Comparison of ENCODE assay signal across 11 cellular contexts in the genomic region with DNA sequence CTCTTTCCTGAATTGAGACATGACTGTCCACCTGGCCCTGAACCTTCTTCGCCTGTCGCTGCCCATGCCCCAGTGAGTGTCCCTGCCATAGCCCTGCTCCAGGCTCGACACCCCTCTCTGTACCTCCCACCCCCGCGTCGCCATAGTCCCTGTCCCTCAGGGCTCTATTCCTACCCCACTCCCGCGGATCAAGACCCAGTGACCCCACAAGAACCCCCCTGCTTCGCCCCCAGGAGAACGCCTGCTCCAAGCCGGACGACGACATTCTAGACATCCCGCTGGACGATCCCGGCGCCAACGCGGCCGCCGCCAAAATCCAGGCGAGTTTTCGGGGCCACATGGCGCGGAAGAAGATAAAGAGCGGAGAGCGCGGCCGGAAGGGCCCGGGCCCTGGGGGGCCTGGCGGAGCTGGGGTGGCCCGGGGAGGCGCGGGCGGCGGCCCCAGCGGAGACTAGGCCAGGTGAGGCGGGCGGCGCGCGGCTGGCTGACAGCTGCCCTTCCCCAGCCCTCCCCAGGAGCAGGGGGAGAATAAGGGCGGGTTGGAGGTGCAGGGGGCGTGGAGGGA. TPM values are rescaled to one million over a fixed set of nuclear protein-coding genes. Genes with fewer than 3 reads are reported as not detected.
A peak's percentile ranks its signal among the peaks of the same experiment; 100 is the strongest.
DNase-seq lines count a peak whose midpoint lies in the region; ATAC-seq, FAIRE-seq and TF ChIP-seq lines count a peak whose summit lies in the region.
"Had no signal": no experiment of that assay in that cellular context is flagged by ENCODE, and none has a peak within 500 bp of the region (broad histone marks: within the 10 kb centered on the region; RNA-seq: fewer than 3 reads in every experiment).

No MANE protein-coding gene starts in this region.

- dilution Hi-C loops in keratinocyte (cut with MboI; ENCODE audit: extremely low pct_ligation_motif_present, low sequenced_read_pairs), result no loop called here

- peak overlapping the region in 2 of 3 experiments; percentile 69 to 70 for H3K4me3 ChIP-seq in keratinocyte (ENCODE audit: control insufficient read depth in 2 of 3, extremely low read depth in 1 of 3, insufficient read depth in 2 of 3, low read depth in 1 of 3, low read length in 3 of 3)
- peak overlapping the region in 3 of 4 donors; percentile 39 to 61 (median 50) for H3K4me3 ChIP-seq in stomach

- H4K20me1 ChIP-seq in keratinocyte (ENCODE audit: control insufficient read depth, extremely low read depth, insufficient read depth, low read length), result no peaks in the 10 kb centered on the region

- H2AFZ ChIP-seq in keratinocyte (ENCODE audit: control insufficient read depth, low read length), result no peak overlapping the region

- H3K4me1 Mint-ChIP-seq in activated T-cell treated with anti-CD3 and anti-CD28 coated beads, Interleukin-2, amount 50 U/mL, for 24 hours (ENCODE audit: low read depth), result peaks cover 19% of the 10 kb centered on the region
- peaks cover 28% of the 10 kb centered on the region for H3K4me1 Mint-ChIP-seq in activated naive CD8-positive, alpha-beta T cell treated with anti-CD3 and anti-CD28 coated beads, Interleukin-2, amount 10 ng/mL, durations not matched to agents 7 days and 5 days

- DNase-seq in activated T-cell treated with anti-CD3 and anti-CD28 coated beads, Interleukin-2, amount 50 U/mL, for 24 hours, result no peak
- no peak for DNase-seq in activated T-cell treated with anti-CD3 and anti-CD28 coated beads, Interleukin-2, amount 50 U/mL, for 48 hours
- no peak for DNase-seq in activated naive CD8-positive, alpha-beta T cell treated with anti-CD3 and anti-CD28 coated beads, Interleukin-2, amount 10 ng/mL, durations not matched to agents 7 days and 5 days
- no peak for DNase-seq in keratinocyte (ENCODE audit: low read depth, low spot score)
- no peak for DNase-seq in stomach
- no peak for DNase-seq in NCI-H2107 treated with DMSO at 0.1 percent for 48 hours (lab: John Stamatoyannopoulos, UW; ENCODE audit: unreplicated experiment)
- DNase-seq in NCI-H524 treated with DMSO at 0.1 percent for 48 hours (lab: John Stamatoyannopoulos, UW), result no peak
- DNase-seq: NCI-H226, WERI-Rb-1 had no signal

- ATAC-seq in activated naive CD8-positive, alpha-beta T cell treated with anti-CD3 and anti-CD28 coated beads, Interleukin-2, amount 10 ng/mL, durations not matched to agents 7 days and 5 days (ENCODE audit: low read depth), result no peak
- ATAC-seq in GM21390 (IDR thresholded peaks at IDR 0.05; ENCODE audit: unreplicated experiment), result no peak

- H3K4me3 Mint-ChIP-seq in activated T-cell treated with anti-CD3 and anti-CD28 coated beads, Interleukin-2, amount 50 U/mL, for 24 hours, result peak overlapping the region; percentile 86
- peak overlapping the region; percentile 59 for H3K4me3 Mint-ChIP-seq in activated naive CD8-positive, alpha-beta T cell treated with anti-CD3 and anti-CD28 coated beads, Interleukin-2, amount 10 ng/mL, durations not matched to agents 7 days and 5 days

- no peak overlapping the region for H3K27ac ChIP-seq in keratinocyte (ENCODE audit: control insufficient read depth, insufficient read depth, low read length)
- H3K27ac ChIP-seq in stomach, result no peak overlapping the region
- H3K27ac ChIP-seq: WERI-Rb-1 had no signal

- intact Hi-C loops in stomach (cut with DNase I; ENCODE audit: low total_unique reads), result no loop called here

- no peaks in the 10 kb centered on the region for H3K9me3 Mint-ChIP-seq in activated T-cell treated with anti-CD3 and anti-CD28 coated beads, Interleukin-2, amount 50 U/mL, for 24 hours
- no peaks in the 10 kb centered on the region for H3K9me3 Mint-ChIP-seq in activated naive CD8-positive, alpha-beta T cell treated with anti-CD3 and anti-CD28 coated beads, Interleukin-2, amount 10 ng/mL, durations not matched to agents 7 days and 5 days

- POLR2A ChIA-PET in activated naive CD8-positive, alpha-beta T cell treated with anti-CD3 and anti-CD28 coated beads, Interleukin-2, amount 10 ng/mL, durations not matched to agents 7 days and 5 days (lab: Charles Lee), result interaction anchor here (1.8 kb wide), 1 partner anchor 16 kb away, joined by 7 read pairs; no protein-coding TSS in a partner anchor

- peak overlapping the region; percentile 97 for H3K4me2 ChIP-seq in keratinocyte (ENCODE audit: control insufficient read depth, extremely low read depth, insufficient read depth, low read depth, low read length)

- no peak for FAIRE-seq in keratinocyte (lab: Jason Lieb, UNC)
- FAIRE-seq: bronchial epithelial cell had no signal

- TF ChIP-seq EP300 in stomach (IDR thresholded peaks at IDR 0.05), result no peak

- no peak for TF ChIP-seq POLR2A in stomach (IDR thresholded peaks at IDR 0.05)

- H3K36me3 ChIP-seq in keratinocyte (ENCODE audit: control insufficient read depth in 2 of 2, extremely low read depth in 1 of 2, insufficient read depth in 2 of 2, low read length in 2 of 2) (no peaks in the 10 kb centered on the region), stomach (no peaks in the 10 kb centered on the region)
- H3K36me3 ChIP-seq: WERI-Rb-1 had no signal

- H3K27me3 Mint-ChIP-seq in activated T-cell treated with anti-CD3 and anti-CD28 coated beads, Interleukin-2, amount 50 U/mL, for 24 hours, result peaks cover 16% of the 10 kb centered on the region
- H3K27me3 Mint-ChIP-seq in activated naive CD8-positive, alpha-beta T cell treated with anti-CD3 and anti-CD28 coated beads, Interleukin-2, amount 10 ng/mL, durations not matched to agents 7 days and 5 days, result peaks cover 16% of the 10 kb centered on the region

- TF ChIP-seq CTCF in keratinocyte (optimal IDR thresholded peaks at IDR 0.05 in 1 of 3, IDR thresholded peaks at IDR 0.05 in 1 of 3, conservative IDR thresholded peaks at IDR 0.05 in 1 of 3; ENCODE audit: extremely low read depth in 1 of 3, insufficient read depth in 2 of 3, low read length in 3 of 3), result no peak
- TF ChIP-seq CTCF in stomach (IDR thresholded peaks at IDR 0.05), result no peak

- peaks cover 38% of the 10 kb centered on the region for H3K27me3 ChIP-seq in keratinocyte (ENCODE audit: control insufficient read depth, extremely low read depth, insufficient read depth, low read length)
- peaks cover 0 to 96% (median 33%) of the 10 kb centered on the region in 3 donors for H3K27me3 ChIP-seq in stomach

- H3K9me1 ChIP-seq in keratinocyte (ENCODE audit: control insufficient read depth, extremely low read depth, insufficient read depth, low read length), result no peaks in the 10 kb centered on the region

- H3K79me2 ChIP-seq in keratinocyte (ENCODE audit: control insufficient read depth, insufficient read depth, low read length), result no peaks in the 10 kb centered on the region

- peaks cover 11% of the 10 kb centered on the region for H3K4me1 ChIP-seq in keratinocyte (ENCODE audit: control insufficient read depth, extremely low read depth, insufficient read depth, low read length)
- H3K4me1 ChIP-seq in stomach, result peaks cover 29 to 62% (median 59%) of the 10 kb centered on the region in 4 donors

- 29 to 50% (median 42%) methylated on average over 36 to 44 of the region's 44 CpGs for WGBS in stomach, 5 donors

- H3K27ac Mint-ChIP-seq in activated T-cell treated with anti-CD3 and anti-CD28 coated beads, Interleukin-2, amount 50 U/mL, for 24 hours, result no peak overlapping the region
- no peak overlapping the region for H3K27ac Mint-ChIP-seq in activated naive CD8-positive, alpha-beta T cell treated with anti-CD3 and anti-CD28 coated beads, Interleukin-2, amount 10 ng/mL, durations not matched to agents 7 days and 5 days

- peaks cover 4% of the 10 kb centered on the region for H3K36me3 Mint-ChIP-seq in activated T-cell treated with anti-CD3 and anti-CD28 coated beads, Interleukin-2, amount 50 U/mL, for 24 hours (ENCODE audit: low read depth)
- no peaks in the 10 kb centered on the region for H3K36me3 Mint-ChIP-seq in activated naive CD8-positive, alpha-beta T cell treated with anti-CD3 and anti-CD28 coated beads, Interleukin-2, amount 10 ng/mL, durations not matched to agents 7 days and 5 days

- no peaks in the 10 kb centered on the region for H3K9me3 ChIP-seq in keratinocyte (ENCODE audit: control insufficient read depth, low read depth, low read length)
- H3K9me3 ChIP-seq in stomach, result no peaks in the 10 kb centered on the region

- H3K9ac ChIP-seq in keratinocyte (ENCODE audit: control insufficient read depth, extremely low read depth, insufficient read depth, low read length), result no peak overlapping the region

RNA-seq across cellular contexts. Expression of gene NRGN, which starts 5.6 kb away (rescaled TPM):
- 1 to 10 TPM; 4.0 to 5.3 TPM for total RNA-seq in activated naive CD8-positive, alpha-beta T cell treated with anti-CD3 and anti-CD28 coated beads, Interleukin-2, amount 10 ng/mL, durations not matched to agents 7 days and 5 days
- polyA plus RNA-seq in keratinocyte (0.37 to 3.3 TPM (median 0.97 TPM) in 3 replicates), stomach (1 to 10 TPM in 2 of 3 donors, not detected in 1; 3.1 to 5.5 TPM)
- polyA plus RNA-seq in keratinocyte (2011; ENCODE audit: low read depth), result not detected
- polyA plus RNA-seq in keratinocyte (2011; cell fraction: cytosol; rRNA removed), result 0.50 and 0.88 TPM in 2 replicates
- 0.22 and 1.0 TPM in 2 replicates for polyA plus RNA-seq in keratinocyte (2011; cell fraction: nucleus; rRNA removed)
- polyA plus RNA-seq in keratinocyte (2012; ENCODE audit: low replicate concordance), result 4.0 TPM in 1 of 2 replicates, not detected in the other
- polyA minus RNA-seq in keratinocyte, result 0.33 to 2.0 TPM (median 0.99 TPM) in 3 replicates
- polyA minus RNA-seq in keratinocyte (2011; cell fraction: cytosol; rRNA and poly(A)+ RNA removed), result not detected
- polyA minus RNA-seq in keratinocyte (2011; cell fraction: nucleus; rRNA and poly(A)+ RNA removed), result not detected in 2 replicates
- under 1 TPM in 2 of 5 donors, not detected in 3; 0.37 to 0.87 TPM for total RNA-seq in stomach
- total RNA-seq: bronchial epithelial cell had no signal

RNA-seq across cellular contexts. Expression of gene VSIG2, which starts 6.7 kb away (rescaled TPM):
- total RNA-seq in activated naive CD8-positive, alpha-beta T cell treated with anti-CD3 and anti-CD28 coated beads, Interleukin-2, amount 10 ng/mL, durations not matched to agents 7 days and 5 days, result under 1 TPM in 1 of 2 experiments, not detected in 1; 0.34 TPM
- polyA plus RNA-seq in keratinocyte, result 0.08 TPM in 1 of 3 replicates, not detected in the others
- not detected for polyA plus RNA-seq in keratinocyte (2011; ENCODE audit: low read depth)
- polyA plus RNA-seq in keratinocyte (2011; cell fraction: cytosol; rRNA removed), result not detected in 2 replicates
- not detected in 2 replicates for polyA plus RNA-seq in keratinocyte (2011; cell fraction: nucleus; rRNA removed)
- not detected in 2 replicates for polyA plus RNA-seq in keratinocyte (2012; ENCODE audit: low replicate concordance)
- not detected in 3 replicates for polyA minus RNA-seq in keratinocyte
- not detected for polyA minus RNA-seq in keratinocyte (2011; cell fraction: cytosol; rRNA and poly(A)+ RNA removed)
- polyA minus RNA-seq in keratinocyte (2011; cell fraction: nucleus; rRNA and poly(A)+ RNA removed), result not detected in 2 replicates
- total RNA-seq in stomach, result 100 to 1,000 TPM in 3 of 5 donors, 10 to 100 TPM in 2; 80.5 to 419 (median 147) TPM
- polyA plus RNA-seq in stomach, result 100 to 1,000 TPM; 178 to 219 (median 196) TPM

RNA-seq across cellular contexts. Expression of gene ESAM, which starts 16.7 kb away (rescaled TPM):
- under 1 TPM; 0.91 to 0.97 TPM for total RNA-seq in activated naive CD8-positive, alpha-beta T cell treated with anti-CD3 and anti-CD28 coated beads, Interleukin-2, amount 10 ng/mL, durations not matched to agents 7 days and 5 days
- polyA plus RNA-seq in keratinocyte, result 0.04 TPM in 2 of 3 replicates, not detected in the other
- polyA plus RNA-seq in keratinocyte (2011; ENCODE audit: low read depth), result not detected
- not detected in 2 replicates for polyA plus RNA-seq in keratinocyte (2011; cell fraction: cytosol; rRNA removed)
- polyA plus RNA-seq in keratinocyte (2011; cell fraction: nucleus; rRNA removed), result 0.25 and 0.41 TPM in 2 replicates
- not detected in 2 replicates for polyA plus RNA-seq in keratinocyte (2012; ENCODE audit: low replicate concordance)
- polyA minus RNA-seq in keratinocyte, result not detected in 3 replicates
- not detected for polyA minus RNA-seq in keratinocyte (2011; cell fraction: cytosol; rRNA and poly(A)+ RNA removed)
- polyA minus RNA-seq in keratinocyte (2011; cell fraction: nucleus; rRNA and poly(A)+ RNA removed), result 0.31 TPM in 1 of 2 replicates, not detected in the other
- 10 to 100 TPM in 1 of 5 donors, 1 to 10 TPM in 4; 4.1 to 11.3 (median 9.4) TPM for total RNA-seq in stomach
- 10 to 100 TPM in 2 of 3 donors, 1 to 10 TPM in 1; 8.1 to 19.6 (median 13.9) TPM for polyA plus RNA-seq in stomach
- total RNA-seq: bronchial epithelial cell had no signal

RNA-seq across cellular contexts. Expression of gene MSANTD2, which starts 54.9 kb away (rescaled TPM):
- total RNA-seq in activated naive CD8-positive, alpha-beta T cell treated with anti-CD3 and anti-CD28 coated beads, Interleukin-2, amount 10 ng/mL, durations not matched to agents 7 days and 5 days, result 10 to 100 TPM; 13.1 to 13.5 TPM
- 2.9 to 6.6 TPM (median 3.6 TPM) in 3 replicates for polyA plus RNA-seq in keratinocyte
- 6.0 TPM for polyA plus RNA-seq in keratinocyte (2011; ENCODE audit: low read depth)
- 1.2 and 2.4 TPM in 2 replicates for polyA plus RNA-seq in keratinocyte (2011; cell fraction: cytosol; rRNA removed)
- polyA plus RNA-seq in keratinocyte (2011; cell fraction: nucleus; rRNA removed), result 11.9 and 13.1 TPM in 2 replicates
- 2.3 and 4.7 TPM in 2 replicates for polyA plus RNA-seq in keratinocyte (2012; ENCODE audit: low replicate concordance)
- polyA minus RNA-seq in keratinocyte, result 0.46 to 3.1 TPM (median 0.76 TPM) in 3 replicates
- not detected for polyA minus RNA-seq in keratinocyte (2011; cell fraction: cytosol; rRNA and poly(A)+ RNA removed)
- polyA minus RNA-seq in keratinocyte (2011; cell fraction: nucleus; rRNA and poly(A)+ RNA removed), result 1.7 and 6.9 TPM in 2 replicates
- total RNA-seq in stomach, result 10 to 100 TPM in 3 of 5 donors, 1 to 10 TPM in 2; 3.2 to 40.2 (median 20.9) TPM
- polyA plus RNA-seq in stomach, result 10 to 100 TPM in 1 of 3 donors, 1 to 10 TPM in 2; 2.8 to 11.3 (median 3.1) TPM

Comparison
In these comparisons a context has a peak if more than half of its experiments do, and no peak if none do; other contexts are left out.
1. RNA of gene VSIG2, which starts 6.7 kb away (total RNA-seq): 80.5 to 419 TPM in stomach; 0.34 TPM in activated naive CD8-positive, alpha-beta T cell treated with anti-CD3 and anti-CD28 coated beads, Interleukin-2, amount 10 ng/mL, durations not matched to agents 7 days and 5 days; every median in the first group is over 10 times any median in the second.